20 cellular contexts compared by ENCODE assay signal in the genomic region with DNA sequence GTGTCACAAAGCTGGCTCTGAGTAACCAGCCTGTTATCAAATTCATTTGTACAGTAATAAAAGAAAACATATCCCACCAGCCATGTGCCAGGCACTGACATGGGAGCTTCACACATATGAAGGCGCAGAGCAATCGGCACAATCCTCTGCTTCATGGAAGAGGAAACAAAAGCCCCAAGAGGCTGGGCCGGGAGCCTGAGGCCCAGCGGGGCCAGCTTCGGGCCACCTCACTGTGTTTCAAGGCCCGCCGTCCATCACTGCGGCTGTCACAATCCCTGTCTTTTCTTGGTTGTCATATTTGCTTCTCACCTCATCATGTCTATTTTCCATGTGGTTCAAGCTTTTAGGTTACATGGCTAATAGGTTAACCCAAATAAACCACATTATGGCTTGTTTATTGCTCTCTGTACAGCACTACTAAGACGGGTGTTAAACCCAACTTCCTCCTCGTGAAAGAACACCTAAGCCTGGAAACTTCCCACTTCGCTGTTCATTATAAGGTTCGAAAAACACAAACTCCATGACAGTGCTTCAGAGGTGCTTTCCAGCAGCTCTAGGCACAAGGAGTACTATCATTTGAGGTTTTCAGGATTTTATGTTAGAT.
A peak's percentile ranks its signal among the peaks of the same experiment; 100 is the strongest.
DNase-seq lines count a peak whose midpoint lies in the region; ATAC-seq, FAIRE-seq and TF ChIP-seq lines count a peak whose summit lies in the region.
"Had no signal": no experiment of that assay in that cellular context is flagged by ENCODE, and none has a peak within 500 bp of the region (broad histone marks: within the 10 kb centered on the region; RNA-seq: fewer than 3 reads in every experiment).

No MANE protein-coding gene starts in this region.

- H3K27ac ChIP-seq in A673 (ENCODE audit: low read depth, low read length, poor library complexity, severe bottlenecking) (peak overlapping the region; percentile 59), K562 (ENCODE audit: extremely low read depth, low read depth, low read length) (0 out of 3 replicates have a peak overlapping the region, but pooled peaks have one; percentile 1), ovary (no peak overlapping the region)
- H3K27ac ChIP-seq in CD8-positive, alpha-beta memory T cell (ENCODE audit: low read depth, low read length): no peak overlapping the region

- H3K27me3 ChIP-seq in A673 (replicated peaks; ENCODE audit: insufficient read depth, low read depth, low read length, poor library complexity) (no peaks in the 10 kb centered on the region), K562 (ENCODE audit: control insufficient read depth in 2 of 2, insufficient read depth in 2 of 2, low read length in 2 of 2) (no peaks in the 10 kb centered on the region), ovary (no peaks in the 10 kb centered on the region)
- H3K27me3 ChIP-seq in CD8-positive, alpha-beta memory T cell (ENCODE audit: insufficient read depth, low read length, poor library complexity, severe bottlenecking): no peaks in the 10 kb centered on the region
- H3K27me3 ChIP-seq: MG63 had no signal

- peaks cover 8 to 30% (median 23%) of the 10 kb centered on the region in 3 donors for H3K4me1 Mint-ChIP-seq in CD8-positive, alpha-beta memory T cell

- FAIRE-seq in K562 (lab: Jason Lieb, UNC): no peak
- FAIRE-seq: GM18507, H1 had no signal

- peak overlapping the region; percentile 80; the same call in 1 of the 2 replicates for H3K4me2 ChIP-seq in K562 (ENCODE audit: insufficient read depth, low read length)

- H2AFZ ChIP-seq in K562 (ENCODE audit: low read depth, low read length): no peak overlapping the region

- peak overlapping the region in 5 of 7 donors; percentile 4 to 74 (median 21) for H3K4me3 Mint-ChIP-seq in CD8-positive, alpha-beta memory T cell
- H3K4me3 Mint-ChIP-seq: CD14-positive monocyte had no signal

- H3K79me2 ChIP-seq in K562 (ENCODE audit: control insufficient read depth, insufficient read depth, low read length): no peaks in the 10 kb centered on the region

- H3K36me3 Mint-ChIP-seq in CD8-positive, alpha-beta memory T cell: no peaks in the 10 kb centered on the region
- H3K36me3 Mint-ChIP-seq: CD14-positive monocyte, IgD-negative memory B cell had no signal

- 71% methylated on average over 10 of the region's 12 CpGs for WGBS in K562 (ENCODE audit: insufficient coverage, low coverage, missing lambda C conversion rate)
- 92 to 96% (median 93%) methylated on average over 12 of the region's 12 CpGs for WGBS in ovary, 3 donors
- WGBS in lower leg skin, 2 donors: 92 to 93% methylated on average over 12 of the region's 12 CpGs

- intact Hi-C loops in A673 (cut with micrococcal nuclease; ENCODE audit: unreplicated experiment): no loop called here
- intact Hi-C loops in K562 (cut with micrococcal nuclease): no loop called here
- intact Hi-C loops in mucosa of descending colon (cut with DNase I, micrococcal nuclease): no loop called here
- intact Hi-C loops in ovary (cut with DNase I): no loop called here
- intact Hi-C loops in lower leg skin (cut with DNase I; ENCODE audit: low total_unique reads): no loop called here

- peaks cover 2 to 6% (median 2%) of the 10 kb centered on the region in 5 donors for H3K9me3 Mint-ChIP-seq in CD8-positive, alpha-beta memory T cell
- H3K9me3 Mint-ChIP-seq: IgD-negative memory B cell had no signal

- DNase-seq in A673 (ENCODE audit: low spot score) (no peak), K562 (ENCODE audit: extremely low read depth in 1 of 4, low spot score in 3 of 4) (no peak), mucosa of descending colon (no peak), ovary (no peak), lower leg skin (ENCODE audit: low spot score in 2 of 2) (no peak), SHP77 treated with DMSO at 0.1 percent for 48 hours (lab: John Stamatoyannopoulos, UW) (no peak), activated gamma-delta T cell (lab: John Stamatoyannopoulos, UW) (no peak)
- DNase-seq in CD8-positive, alpha-beta memory T cell: peak in 1 of 5 donors; percentile 45
- DNase-seq: ACHN, Caco-2, GF-D8, Kasumi-1, MG63, NCI-H187 treated with DMSO at 0.1 percent for 48 hours, Right ventricle myocardium superior, T-helper 1 cell had no signal

- no peak for TF ChIP-seq POLR2A in K562 (conservative IDR thresholded peaks at IDR 0.05)
- TF ChIP-seq POLR2A in ovary (IDR thresholded peaks at IDR 0.05): no peak
- no peak for TF ChIP-seq POLR2A in lower leg skin (IDR thresholded peaks at IDR 0.05)

- H3K27ac Mint-ChIP-seq in CD8-positive, alpha-beta memory T cell: peak overlapping the region in 1 of 8 donors; percentile 44
- H3K27ac Mint-ChIP-seq: CD14-positive monocyte, IgD-negative memory B cell had no signal

- CTCF ChIA-PET in A673 (lab: Charles Lee): no interaction called here
- CTCF ChIA-PET in CD8-positive, alpha-beta memory T cell (lab: Charles Lee): no interaction called here
- CTCF ChIA-PET in K562 (lab: Yijun Ruan, JAX; ENCODE audit: low intra/inter-chr PET ratio): no interaction called here

- TF ChIP-seq EP300 in K562 (IDR thresholded peaks at IDR 0.05; ENCODE audit: low read length) (no peak), ovary (IDR thresholded peaks at IDR 0.05) (no peak)

- H3K9me1 ChIP-seq in K562 (ENCODE audit: control insufficient read depth, insufficient read depth, low read length): no peaks in the 10 kb centered on the region

- H3K27me3 Mint-ChIP-seq in CD8-positive, alpha-beta memory T cell: peaks cover 26 to 28% of the 10 kb centered on the region in 2 donors

- H3K4me1 ChIP-seq in A673 (ENCODE audit: insufficient read depth, low read length, poor library complexity, severe bottlenecking) (peaks cover 22% of the 10 kb centered on the region), K562 (replicated peaks in 1 of 2; ENCODE audit: control insufficient read depth in 2 of 2, insufficient read depth in 2 of 2, low read length in 2 of 2) (peaks cover 4 to 19% of the 10 kb centered on the region in 2 experiments; a peak in 4 of 5 replicates), mucosa of descending colon (ENCODE audit: low read depth) (no peaks in the 10 kb centered on the region), ovary (ENCODE audit: insufficient read depth) (no peaks in the 10 kb centered on the region)
- no peaks in the 10 kb centered on the region for H3K4me1 ChIP-seq in CD8-positive, alpha-beta memory T cell (ENCODE audit: insufficient read depth, low read length)

- H3K9ac ChIP-seq in K562 (ENCODE audit: insufficient read depth in 1 of 2, low read depth in 2 of 2, low read length in 2 of 2): no peak overlapping the region

- in situ Hi-C loops in K562 (cut with MboI): no loop called here

- H3K9me3 ChIP-seq in A673 (ENCODE audit: low read depth, low read length, poor library complexity, severe bottlenecking): no peaks in the 10 kb centered on the region
- H3K9me3 ChIP-seq in CD8-positive, alpha-beta memory T cell (ENCODE audit: low read length): no peaks in the 10 kb centered on the region
- H3K9me3 ChIP-seq in K562 (replicated peaks; ENCODE audit: control insufficient read depth, insufficient read depth, low read depth, low read length): 0 out of 2 replicates have a peak, but pooled peaks cover 3% of the 10 kb centered on the region
- no peaks in the 10 kb centered on the region for H3K9me3 ChIP-seq in mucosa of descending colon
- no peaks in the 10 kb centered on the region for H3K9me3 ChIP-seq in ovary
- H3K9me3 ChIP-seq: Caco-2, MG63 had no signal

- ATAC-seq in K562: no peak
- ATAC-seq in mucosa of descending colon: peak; percentile 21

- POLR2A ChIA-PET in A673 (lab: Charles Lee; ENCODE audit: low non-redundant PET): no interaction called here
- POLR2A ChIA-PET in CD8-positive, alpha-beta memory T cell (lab: Charles Lee): no interaction called here
- POLR2A ChIA-PET in K562 (lab: Yijun Ruan, JAX): interaction anchor here (0.7 to 1.4 kb wide), 3 partner anchors 11 to 71 kb away, joined by 3 to 5 read pairs (median 4); no protein-coding TSS in a partner anchor

- H4K20me1 ChIP-seq in K562 (replicated peaks; ENCODE audit: control insufficient read depth, insufficient read depth, low read length): no peaks in the 10 kb centered on the region

- H3K4me3 ChIP-seq in A673 (ENCODE audit: low read depth, low read length, poor library complexity, severe bottlenecking) (no peak overlapping the region), K562 (no peak overlapping the region), mucosa of descending colon (no peak overlapping the region), ovary (no peak overlapping the region), lower leg skin (ENCODE audit: low read depth, poor library complexity, severe bottlenecking) (no peak overlapping the region)
- H3K4me3 ChIP-seq in CD8-positive, alpha-beta memory T cell (ENCODE audit: low read length): no peak overlapping the region
- H3K4me3 ChIP-seq: MG63 had no signal

- no peak for TF ChIP-seq RAD21 in K562 (CRISPR knock-in tag; conservative IDR thresholded peaks at IDR 0.05 in 1 of 2, IDR thresholded peaks at IDR 0.05 in 1 of 2)

- TF ChIP-seq CTCF in A673 (conservative IDR thresholded peaks at IDR 0.05; ENCODE audit: low read depth, low read length) (no peak), K562 (IDR thresholded peaks at IDR 0.05 in 2 of 3, conservative IDR thresholded peaks at IDR 0.05 in 1 of 3; ENCODE audit: insufficient read depth in 2 of 3, low read depth in 1 of 3, low read length in 3 of 3) (no peak), mucosa of descending colon (IDR thresholded peaks at IDR 0.05) (no peak), ovary (IDR thresholded peaks at IDR 0.05) (no peak), lower leg skin (IDR thresholded peaks at IDR 0.05) (no peak)

- BruUV-seq in A673 (replicated peaks; lab: Mats Ljungman, UMichigan) (no TSS peak), K562 (replicated peaks; lab: Mats Ljungman, UMichigan) (no TSS peak)

- H3K36me3 ChIP-seq in A673 (ENCODE audit: insufficient read depth, low read length, poor library complexity, severe bottlenecking) (no peaks in the 10 kb centered on the region), K562 (ENCODE audit: control insufficient read depth, insufficient read depth, low read length) (no peaks in the 10 kb centered on the region), mucosa of descending colon (ENCODE audit: low read depth) (no peaks in the 10 kb centered on the region), ovary (no peaks in the 10 kb centered on the region)
- H3K36me3 ChIP-seq in CD8-positive, alpha-beta memory T cell (ENCODE audit: insufficient read depth, low read length): no peaks in the 10 kb centered on the region
- H3K36me3 ChIP-seq: MG63 had no signal

TF ChIP-seq in K562, 482 proteins besides CTCF, POLR2A, EP300 and RAD21 (continues in another document):
- no peak for TF ChIP-seq ZNF239 (CRISPR knock-in tag; IDR thresholded peaks at IDR 0.05)
- TF ChIP-seq POLR2G (IDR thresholded peaks at IDR 0.05; ENCODE audit: low read depth, low read length): 0 out of 2 replicates have a peak, but pooled peaks have one; percentile 40
- TF ChIP-seq CBFA2T2 (conservative IDR thresholded peaks at IDR 0.05): no peak
- no peak for TF ChIP-seq ZC3H11A (IDR thresholded peaks at IDR 0.05; ENCODE audit: low read depth, low read length)
- 0 out of 2 replicates have a peak, but pooled peaks have one; percentile 7 for TF ChIP-seq FOXP1 (CRISPR knock-in tag; IDR thresholded peaks at IDR 0.05)
- TF ChIP-seq RBFOX2 (IDR thresholded peaks at IDR 0.05; ENCODE audit: low read depth, low read length): peak; percentile 53; the same call in 1 of the 2 replicates

Comparison
In these comparisons a context has a peak if more than half of its experiments do, and no peak if none do; other contexts are left out.
1. H3K27ac ChIP-seq: peak in A673 (single experiment) and K562 (single experiment); none in CD8-positive, alpha-beta memory T cell (single experiment) and ovary (0 of 2).